In the genomic region with DNA sequence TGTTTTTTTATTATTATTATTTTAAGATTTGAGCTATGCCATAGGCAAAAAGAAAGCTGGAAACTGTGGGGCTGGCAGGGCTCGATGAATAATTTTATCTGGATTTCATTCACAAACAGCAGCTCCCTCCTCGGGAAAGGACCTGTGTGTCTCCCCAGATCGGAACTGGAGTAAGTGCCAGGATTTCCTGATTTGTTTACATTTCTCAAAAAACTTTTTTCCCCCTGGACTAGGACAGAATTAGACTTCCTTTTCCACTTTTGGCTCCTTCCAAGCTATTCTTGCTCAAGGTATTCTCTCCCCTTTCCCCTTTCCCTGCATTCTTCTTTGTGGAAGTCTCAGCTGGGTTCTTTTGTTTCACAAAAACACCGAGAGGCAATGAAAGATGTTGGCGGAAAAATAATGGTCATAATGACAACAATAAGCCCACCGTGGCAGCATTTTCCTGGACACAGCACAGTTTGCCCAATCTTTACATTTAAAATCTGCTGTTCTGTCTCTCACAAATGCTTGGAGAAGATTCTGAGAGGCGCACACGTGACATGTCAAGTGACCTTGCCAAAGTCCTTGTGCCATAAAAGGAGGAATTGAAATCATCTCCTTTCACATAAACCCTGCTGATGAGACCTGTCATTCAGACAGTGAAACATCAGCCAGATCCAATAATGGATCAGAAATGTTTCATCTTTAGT, we compare ENCODE assay signal across 14 cellular contexts.
DNase-seq lines count a peak whose midpoint lies in the region; ATAC-seq, FAIRE-seq and TF ChIP-seq lines count a peak whose summit lies in the region.
"Had no signal": no experiment of that assay in that cellular context is flagged by ENCODE, and none has a peak within 500 bp of the region (broad histone marks: within the 10 kb centered on the region; RNA-seq: fewer than 3 reads in every experiment).

No MANE protein-coding gene starts in this region.

- no peaks in the 10 kb centered on the region for H4K20me1 ChIP-seq in SK-N-SH (ENCODE audit: insufficient read depth)

- TF ChIP-seq RAD21 in SK-N-SH (IDR thresholded peaks at IDR 0.05; ENCODE audit: low read length), result no peak

- peak in 1 of 2 donors; percentile 54 for ATAC-seq in gastrocnemius medialis
- ATAC-seq: left lung had no signal

- TF ChIP-seq CTCF in SK-N-SH (IDR thresholded peaks at IDR 0.05) (no peak), fibroblast of pulmonary artery (IDR thresholded peaks at IDR 0.05; ENCODE audit: low read length, missing control alignments) (no peak), gastrocnemius medialis (IDR thresholded peaks at IDR 0.05 in 4 of 5, conservative IDR thresholded peaks at IDR 0.05 in 1 of 5) (no peak), sigmoid colon (IDR thresholded peaks at IDR 0.05) (no peak)

- no peak overlapping the region for H3K4me2 ChIP-seq in SK-N-SH

- H3K79me2 ChIP-seq in SK-N-SH (ENCODE audit: insufficient read depth), result no peaks in the 10 kb centered on the region

- H3K4me3 ChIP-seq in SK-N-SH (ENCODE audit: low read depth in 2 of 2, low read length in 1 of 2) (no peak overlapping the region), fibroblast of pulmonary artery (replicated peaks; ENCODE audit: low read depth, low read length) (no peak overlapping the region), gastrocnemius medialis (peak overlapping the region in 3 of 4 donors; percentile 6 to 7 (median 6)), sigmoid colon (no peak overlapping the region), SJCRH30 (no peak overlapping the region)
- H3K4me3 ChIP-seq: left lung, prostate gland had no signal

- CTCF ChIA-PET in SK-N-SH (lab: Yijun Ruan, JAX), result interaction anchor here (0.7 to 1.9 kb wide), 3 partner anchors 57 to 982 kb away, joined by 3 to 6 read pairs (median 4); no protein-coding TSS in a partner anchor

- POLR2A ChIA-PET in SK-N-SH (lab: Yijun Ruan, JAX), result no interaction called here

- DNase-seq in GM12891 (ENCODE audit: insufficient read length, low spot score), result no peak
- no peak for DNase-seq in SK-N-SH
- peak; percentile 26 for DNase-seq in fibroblast of pulmonary artery (ENCODE audit: low read depth)
- DNase-seq in gastrocnemius medialis, result no peak
- DNase-seq in sigmoid colon, result no peak
- DNase-seq in SJCRH30, result no peak
- DNase-seq in MV-4-11 (lab: John Stamatoyannopoulos, UW), result no peak
- no peak for DNase-seq in kidney tubule cell (ENCODE audit: low spot score)
- DNase-seq: brain microvascular endothelial cell, GF-D8, WERI-Rb-1 had no signal

- no peak for FAIRE-seq in GM12891 (lab: Jason Lieb, UNC)

- no peaks in the 10 kb centered on the region for H3K36me3 ChIP-seq in SK-N-SH (replicated peaks in 1 of 2; ENCODE audit: control insufficient read depth in 1 of 2, insufficient read depth in 2 of 2, low read length in 1 of 2)
- H3K36me3 ChIP-seq in gastrocnemius medialis, result no peaks in the 10 kb centered on the region
- no peaks in the 10 kb centered on the region for H3K36me3 ChIP-seq in sigmoid colon
- H3K36me3 ChIP-seq in SJCRH30, result no peaks in the 10 kb centered on the region
- H3K36me3 ChIP-seq: brain microvascular endothelial cell, left lung, prostate gland, WERI-Rb-1 had no signal

- TF ChIP-seq EP300 in SK-N-SH (IDR thresholded peaks at IDR 0.05; ENCODE audit: borderline replicate concordance in 1 of 2, low read depth in 1 of 2, low read length in 1 of 2), result no peak
- TF ChIP-seq EP300 in sigmoid colon (IDR thresholded peaks at IDR 0.05), result no peak

- intact Hi-C loops in gastrocnemius medialis (cut with DNase I; ENCODE audit: low total_unique reads), result loop anchor here (5.0 to 10.0 kb wide), 3 partner anchors 506 to 734 kb away; a partner anchor contains a TSS
- intact Hi-C loops in sigmoid colon (cut with DNase I), result loop anchor here (10.0 kb wide), 2 partner anchors 506 to 606 kb away; no protein-coding TSS in a partner anchor

- peak overlapping the region; percentile 30; the same call in 1 of the 2 replicates for H2AFZ ChIP-seq in SK-N-SH (ENCODE audit: low read depth)

- WGBS in SK-N-SH (ENCODE audit: low lambda C conversion rate), result 70% methylated on average over 8 of the region's 8 CpGs
- 72 to 83% methylated on average over 8 of the region's 8 CpGs for WGBS in sigmoid colon, 2 donors

- H3K9ac ChIP-seq in SK-N-SH, result no peak overlapping the region

- H3F3A ChIP-seq in SK-N-SH (replicated peaks; ENCODE audit: insufficient read depth), result peaks cover 14% of the 10 kb centered on the region

- peaks cover 0 to 17% of the 10 kb centered on the region in 2 experiments for H3K4me1 ChIP-seq in SK-N-SH (ENCODE audit: control insufficient read depth in 1 of 2, insufficient read depth in 2 of 2, low read depth in 1 of 2, low read length in 1 of 2)
- H3K4me1 ChIP-seq in gastrocnemius medialis, result peaks cover 11% of the 10 kb centered on the region in 2 donors
- H3K4me1 ChIP-seq in sigmoid colon, result peaks cover 0 to 30% (median 21%) of the 10 kb centered on the region in 4 donors
- H3K4me1 ChIP-seq in SJCRH30, result no peaks in the 10 kb centered on the region
- H3K4me1 ChIP-seq: prostate gland had no signal

- no peak for TF ChIP-seq POLR2A in GM12891 (IDR thresholded peaks at IDR 0.05; ENCODE audit: low read depth, low read length)
- no peak for TF ChIP-seq POLR2A in gastrocnemius medialis (IDR thresholded peaks at IDR 0.05)
- TF ChIP-seq POLR2A in sigmoid colon (IDR thresholded peaks at IDR 0.05), result no peak

- in situ Hi-C loops in gastrocnemius medialis (cut with MboI; ENCODE audit: low sequenced_read_pairs in 4 of 4), result loop anchor here in 3 of 4 donors (10.0 kb wide), 2 partner anchors 736 to 816 kb away; no protein-coding TSS in a partner anchor

- H3K27me3 ChIP-seq in SK-N-SH (ENCODE audit: insufficient read depth), result no peaks in the 10 kb centered on the region
- no peaks in the 10 kb centered on the region for H3K27me3 ChIP-seq in gastrocnemius medialis
- no peaks in the 10 kb centered on the region for H3K27me3 ChIP-seq in sigmoid colon
- peaks cover 4% of the 10 kb centered on the region; the same call in 1 of the 2 replicates for H3K27me3 ChIP-seq in SJCRH30
- H3K27me3 ChIP-seq: brain microvascular endothelial cell, left lung had no signal

- no peaks in the 10 kb centered on the region for H3K9me2 ChIP-seq in SK-N-SH

- H3K9me3 ChIP-seq in SK-N-SH (no peaks in the 10 kb centered on the region), gastrocnemius medialis (no peaks in the 10 kb centered on the region), sigmoid colon (no peaks in the 10 kb centered on the region), SJCRH30 (replicated peaks) (no peaks in the 10 kb centered on the region)
- H3K9me3 ChIP-seq: left lung, prostate gland had no signal

- H3K27ac ChIP-seq in SK-N-SH (ENCODE audit: low read depth in 2 of 2, low read length in 1 of 2) (peak overlapping the region in 1 of 2 experiments; percentile 56; a peak in 3 of 4 replicates), gastrocnemius medialis (peak overlapping the region in 2 of 4 donors; percentile 24 to 60), sigmoid colon (no peak overlapping the region), SJCRH30 (no peak overlapping the region)
- H3K27ac ChIP-seq: brain microvascular endothelial cell, C4-2B, prostate gland, WERI-Rb-1 had no signal

TF ChIP-seq in GM12891, 5 proteins besides CTCF, POLR2A, EP300 and RAD21:
- TF ChIP-seq PAX5 (IDR thresholded peaks at IDR 0.05; ENCODE audit: insufficient read depth, low read length, severe bottlenecking), result no peak
- TF ChIP-seq SPI1 (IDR thresholded peaks at IDR 0.05; ENCODE audit: low read depth, low read length), result peak; percentile 38; the same call in 1 of the 2 replicates

TF ChIP-seq in SK-N-SH, 30 proteins besides CTCF, POLR2A, EP300 and RAD21 (continues in another document):
- TF ChIP-seq, protein P1, sequence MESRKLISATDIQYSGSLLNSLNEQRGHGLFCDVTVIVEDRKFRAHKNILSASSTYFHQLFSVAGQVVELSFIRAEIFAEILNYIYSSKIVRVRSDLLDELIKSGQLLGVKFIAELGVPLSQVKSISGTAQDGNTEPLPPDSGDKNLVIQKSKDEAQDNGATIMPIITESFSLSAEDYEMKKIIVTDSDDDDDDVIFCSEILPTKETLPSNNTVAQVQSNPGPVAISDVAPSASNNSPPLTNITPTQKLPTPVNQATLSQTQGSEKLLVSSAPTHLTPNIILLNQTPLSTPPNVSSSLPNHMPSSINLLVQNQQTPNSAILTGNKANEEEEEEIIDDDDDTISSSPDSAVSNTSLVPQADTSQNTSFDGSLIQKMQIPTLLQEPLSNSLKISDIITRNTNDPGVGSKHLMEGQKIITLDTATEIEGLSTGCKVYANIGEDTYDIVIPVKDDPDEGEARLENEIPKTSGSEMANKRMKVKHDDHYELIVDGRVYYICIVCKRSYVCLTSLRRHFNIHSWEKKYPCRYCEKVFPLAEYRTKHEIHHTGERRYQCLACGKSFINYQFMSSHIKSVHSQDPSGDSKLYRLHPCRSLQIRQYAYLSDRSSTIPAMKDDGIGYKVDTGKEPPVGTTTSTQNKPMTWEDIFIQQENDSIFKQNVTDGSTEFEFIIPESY (IDR thresholded peaks at IDR 0.05; ENCODE audit: borderline replicate concordance, low read depth), result no peak
- TF ChIP-seq TAF1 (IDR thresholded peaks at IDR 0.05; ENCODE audit: borderline replicate concordance, low read depth, low read length) (no peak), NFIC (IDR thresholded peaks at IDR 0.05; ENCODE audit: borderline replicate concordance) (no peak), FOSL2 (IDR thresholded peaks at IDR 0.05; ENCODE audit: borderline replicate concordance, low read depth) (no peak), FOXM1 (IDR thresholded peaks at IDR 0.05; ENCODE audit: low read depth) (no peak), JUND (IDR thresholded peaks at IDR 0.05) (no peak)

Comparison
In these comparisons a context has a peak if more than half of its experiments do, and no peak if none do; other contexts are left out.
1. H3K4me3 ChIP-seq: peak in gastrocnemius medialis (3 of 4); none in SK-N-SH (0 of 2), fibroblast of pulmonary artery (single experiment), sigmoid colon (0 of 4) and SJCRH30 (single experiment).